Comparison of ENCODE assay signal across 23 cellular contexts in the genomic region with DNA sequence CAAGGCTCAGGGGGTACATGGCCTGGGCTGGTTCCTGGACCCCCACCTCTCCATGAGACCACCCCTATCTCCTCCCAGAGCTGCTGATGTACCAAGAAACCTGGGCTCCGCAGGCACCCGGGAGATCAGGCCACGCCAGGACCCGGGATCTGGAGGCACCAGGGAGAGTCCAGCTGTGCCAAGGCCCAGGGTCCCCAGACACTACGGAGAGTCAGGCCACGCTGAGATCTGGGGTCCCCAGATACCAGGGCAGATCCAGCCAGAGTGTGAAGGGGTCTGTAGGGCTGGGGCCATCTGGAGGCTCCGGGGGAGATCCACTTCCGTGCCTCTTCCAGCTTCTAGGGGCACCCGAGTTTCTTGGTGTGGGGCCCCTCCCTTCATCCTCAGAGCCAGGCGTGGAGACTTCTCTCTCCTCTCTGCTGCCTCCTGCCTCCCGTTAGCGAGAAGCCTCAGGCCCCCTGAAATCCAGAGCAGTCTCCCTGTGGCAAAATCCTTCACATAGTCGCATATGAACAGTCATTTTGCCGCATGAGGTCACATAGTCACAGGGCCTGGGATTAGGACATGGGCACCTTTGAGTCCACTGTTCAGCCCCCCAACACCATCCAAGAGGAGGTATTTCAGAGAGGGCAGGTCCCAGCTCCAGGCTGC. TPM values are rescaled to one million over a fixed set of nuclear protein-coding genes. Genes with fewer than 3 reads are reported as not detected.
DNase-seq lines count a peak whose midpoint lies in the region; ATAC-seq and TF ChIP-seq lines count a peak whose summit lies in the region.
"Had no signal": no experiment of that assay in that cellular context is flagged by ENCODE, and none has a peak within 500 bp of the region (broad histone marks: within the 10 kb centered on the region; RNA-seq: fewer than 3 reads in every experiment).

No MANE protein-coding gene starts in this region.

- peaks cover 34% of the 10 kb centered on the region for H3K4me1 ChIP-seq in psoas muscle

- intact Hi-C loops in Right ventricle myocardium inferior (cut with DNase I) (no loop called here), cardiac septum (cut with DNase I) (no loop called here), psoas muscle (cut with DNase I) (no loop called here)

- CTCF ChIA-PET in WTC11 (lab: Charles Lee), result interaction anchor here (0.6 to 1.4 kb wide), 4 partner anchors 19 to 193 kb away, joined by 3 to 5 read pairs (median 4); no protein-coding TSS in a partner anchor

- peaks cover 0 to 10% of the 10 kb centered on the region in 2 donors for H3K36me3 ChIP-seq in psoas muscle (ENCODE audit: insufficient read depth in 1 of 2, low read depth in 1 of 2)

- no peaks in the 10 kb centered on the region for H3K9me3 Mint-ChIP-seq in WTC11
- no peaks in the 10 kb centered on the region for H3K9me3 Mint-ChIP-seq in immature natural killer cell

- no peaks in the 10 kb centered on the region for H3K27me3 ChIP-seq in psoas muscle (ENCODE audit: insufficient read depth in 3 of 3, low read length in 2 of 3)

- no peak overlapping the region for H3K4me3 ChIP-seq in psoas muscle
- H3K4me3 ChIP-seq: PC-9 had no signal

- H3K27me3 Mint-ChIP-seq in WTC11 (ENCODE audit: low read depth) (no peaks in the 10 kb centered on the region; the same call in 1 of the 2 replicates), immature natural killer cell (ENCODE audit: low read depth in 3 of 3) (peaks cover 0 to 4% (median 0%) of the 10 kb centered on the region in 3 donors)

- H3K4me3 Mint-ChIP-seq in WTC11 (no peak overlapping the region), immature natural killer cell (no peak overlapping the region)
- H3K4me3 Mint-ChIP-seq: B cell had no signal

- TF ChIP-seq CTCF in WTC11 (IDR thresholded peaks at IDR 0.05) (no peak), psoas muscle (IDR thresholded peaks at IDR 0.05) (no peak)

- H3K27ac Mint-ChIP-seq in WTC11 (peak overlapping the region; percentile 80), immature natural killer cell (no peak overlapping the region)
- H3K27ac Mint-ChIP-seq: B cell had no signal

- peak overlapping the region; percentile 88 for H3K27ac ChIP-seq in psoas muscle
- H3K27ac ChIP-seq: 22Rv1, PC-9 had no signal

- ATAC-seq in Right ventricle myocardium inferior (no peak), WTC11 (peak; percentile 18; the same call in 1 of the 2 replicates), psoas muscle (no peak)

- H3K4me1 Mint-ChIP-seq in WTC11, result peaks cover 15% of the 10 kb centered on the region
- no peaks in the 10 kb centered on the region for H3K4me1 Mint-ChIP-seq in immature natural killer cell

- no peaks in the 10 kb centered on the region for H3K9me3 ChIP-seq in psoas muscle

- H3K36me3 Mint-ChIP-seq in WTC11 (no peaks in the 10 kb centered on the region), immature natural killer cell (no peaks in the 10 kb centered on the region)

- DNase-seq in Right ventricle myocardium inferior (ENCODE audit: missing footprints) (peak; percentile 41), cardiac septum (ENCODE audit: low spot score) (no peak), WTC11 (ENCODE audit: low spot score) (no peak), psoas muscle (no peak), NCI-H1092 treated with DMSO at 0.1 percent for 48 hours (lab: John Stamatoyannopoulos, UW) (no peak), immature natural killer cell (no peak), activated T-cell treated with anti-CD3 and anti-CD28 coated beads for 4 hours (no peak)
- no peak for DNase-seq in activated CD4-positive, alpha-beta T cell treated with anti-CD3 and anti-CD28 coated beads, Interleukin-2, amount 50 U/mL, for 1 hour
- DNase-seq: DMS153; DND-41; KBM-7; MV-4-11; NCI-H1105 treated with DMSO at 0.1 percent for 48 hours; NCI-H146; NCI-H2029; NCI-H446; NCI-H526; NCI-H82; NK-92 treated with Interleukin-12 subunit alpha and Interleukin-12 subunit beta, amount 100 ng/mL, for 24 hours; PC-9; SHP77 had no signal

- POLR2A ChIA-PET in WTC11 (lab: Charles Lee), result no interaction called here

- WGBS in psoas muscle, 3 donors, result 92 to 94% (median 92%) methylated on average over 14 of the region's 14 CpGs

TF ChIP-seq in WTC11, 78 proteins besides CTCF, POLR2A, EP300 and RAD21:
- no peak for TF ChIP-seq GTF2I (CRISPR knock-in tag; conservative IDR thresholded peaks at IDR 0.05)
- TF ChIP-seq ZNF232 (CRISPR knock-in tag; IDR thresholded peaks at IDR 0.05), result no peak

RNA-seq across cellular contexts. Expression of a gene that starts 9.7 kb away (rescaled TPM):
- total RNA-seq in Right ventricle myocardium inferior (24.9 TPM), cardiac septum (22.6 TPM), WTC11 (2021) (2.6 to 3.9 TPM (median 2.8 TPM) in 3 replicates), psoas muscle (100 to 1,000 TPM; 127 to 956 (median 461) TPM)
- polyA plus RNA-seq in psoas muscle (100 to 1,000 TPM in 2 of 3 donors, 10 to 100 TPM in 1; 82.2 to 295 (median 123) TPM), immature natural killer cell (1 to 10 TPM in 1 of 3 donors, under 1 TPM in 2; 0.27 to 4.1 (median 0.43) TPM)

RNA-seq across cellular contexts. Expression of a gene that starts 50.2 kb away (rescaled TPM):
- total RNA-seq in Right ventricle myocardium inferior (11.2 TPM), cardiac septum (16.5 TPM), WTC11 (2021) (0.42 to 0.64 TPM (median 0.55 TPM) in 3 replicates), psoas muscle (1 to 10 TPM; 4.6 to 7.9 (median 4.9) TPM)
- polyA plus RNA-seq in psoas muscle (1 to 10 TPM; 1.9 to 5.0 (median 4.0) TPM), immature natural killer cell (10 to 100 TPM in 1 of 3 donors, 1 to 10 TPM in 2; 3.4 to 18.1 (median 4.2) TPM)
